In the genomic region with DNA sequence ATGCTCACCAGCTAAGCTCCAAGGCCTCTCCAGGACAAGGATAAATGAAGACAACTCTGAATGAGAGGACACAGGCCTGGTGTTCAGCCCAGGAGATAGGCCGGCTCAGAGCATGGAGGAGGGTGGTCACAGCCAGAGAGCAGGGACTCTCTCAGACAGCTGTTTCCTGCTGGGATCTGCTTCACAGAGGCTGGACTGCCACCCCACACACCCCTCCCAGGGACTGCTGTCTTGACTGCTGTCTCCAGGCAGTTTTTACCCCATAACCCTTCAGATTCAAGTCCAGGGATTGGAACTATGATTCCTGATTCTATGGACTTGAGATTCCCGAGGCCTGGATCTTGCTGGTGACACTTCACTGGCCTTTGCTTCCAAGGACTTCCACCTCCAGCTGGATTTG, we compare ENCODE assay signal across 22 cellular contexts.
"Had no signal": no experiment of that assay in that cellular context is flagged by ENCODE, and none has a peak within 500 bp of the region (broad histone marks: within the 10 kb centered on the region; RNA-seq: fewer than 3 reads in every experiment).

No MANE protein-coding gene starts in this region.

- H3K4me3 ChIP-seq: esophagus muscularis mucosa, gastroesophageal sphincter, neural progenitor cell, pancreas, prostate gland, tibial artery, upper lobe of left lung, vagina had no signal

- H3K9me3 Mint-ChIP-seq: central memory CD8-positive, alpha-beta T cell had no signal

- H3K9me3 ChIP-seq: gastroesophageal sphincter, pancreas, prostate gland, tibial artery, upper lobe of left lung, vagina had no signal

- H3K27ac ChIP-seq: epithelial cell of prostate, esophagus muscularis mucosa, gastroesophageal sphincter, neural progenitor cell, pancreas, prostate gland, tibial artery, upper lobe of left lung, vagina had no signal

- H3K4me1 ChIP-seq: esophagus muscularis mucosa, gastroesophageal sphincter, neural progenitor cell, prostate gland, tibial artery, upper lobe of left lung, vagina had no signal

- H3K27me3 ChIP-seq: esophagus muscularis mucosa, gastroesophageal sphincter, neural progenitor cell, pancreas, tibial artery, upper lobe of left lung, vagina had no signal

- H3K4me2 ChIP-seq: neural progenitor cell had no signal

- ATAC-seq: gastroesophageal sphincter; natural killer cell treated with Interleukin-12 subunit alpha and Interleukin-12 subunit beta and Interleukin-15 and Interleukin-18, amount 100 ng/mL, for 72 hours; pancreas; sciatic nerve; stimulated activated naive CD8-positive, alpha-beta T cell treated with anti-CD3 and anti-CD28 coated beads, Interleukin-15, Interleukin-2, amounts not matched to agents 100 U/mL and 50 U/mL, for 24 hours had no signal

- H3K4me1 Mint-ChIP-seq: central memory CD8-positive, alpha-beta T cell; neural progenitor cell had no signal

- H3K9ac ChIP-seq: neural progenitor cell had no signal

- H3K27ac Mint-ChIP-seq: natural killer cell treated with Interleukin-12 subunit alpha and Interleukin-12 subunit beta and Interleukin-15 and Interleukin-18, amount 100 ng/mL, for 72 hours; neural progenitor cell had no signal

- H3K36me3 ChIP-seq: esophagus muscularis mucosa, gastroesophageal sphincter, neural progenitor cell, pancreas, prostate gland, tibial artery, upper lobe of left lung, vagina had no signal

- H3K4me3 Mint-ChIP-seq: central memory CD8-positive, alpha-beta T cell; natural killer cell treated with Interleukin-12 subunit alpha and Interleukin-12 subunit beta and Interleukin-15 and Interleukin-18, amount 100 ng/mL, for 72 hours; neural progenitor cell had no signal

- DNase-seq: effector memory CD4-positive, alpha-beta T cell; glutamatergic neuron; hypothalamus; kidney; left cardiac atrium; mammary epithelial cell; midbrain; occipital lobe; pancreas; stimulated activated CD4-positive, alpha-beta T cell treated with anti-CD3 and anti-CD28 coated beads, Interleukin-12 subunit alpha, Interleukin-12 subunit beta, amount 100 ng/mL, for 4 hours; stimulated activated naive CD8-positive, alpha-beta T cell treated with anti-CD3 and anti-CD28 coated beads, Interleukin-15, Interleukin-2, amounts not matched to agents 100 U/mL and 50 U/mL, for 24 hours; tibial artery; upper lobe of left lung had no signal

- H3K36me3 Mint-ChIP-seq: natural killer cell treated with Interleukin-12 subunit alpha and Interleukin-12 subunit beta and Interleukin-15 and Interleukin-18, amount 100 ng/mL, for 72 hours; neural progenitor cell had no signal
